ENCODE assay signal across 14 cellular contexts in genomic region chr3:33318709-33319380, GRCh38. TPM values are rescaled to one million over a fixed set of nuclear protein-coding genes. Genes with fewer than 3 reads are reported as not detected.
DNase-seq lines count a peak whose midpoint lies in the region; ATAC-seq and TF ChIP-seq lines count a peak whose summit lies in the region.
"Had no signal": no experiment of that assay in that cellular context is flagged by ENCODE, and none has a peak within 500 bp of the region (broad histone marks: within the 10 kb centered on the region; RNA-seq: fewer than 3 reads in every experiment).

No MANE protein-coding gene starts in this region.

- peaks cover 38% of the 10 kb centered on the region for H3K4me1 ChIP-seq in PC-3 (ENCODE audit: insufficient read depth, low read length)
- peaks cover 5% of the 10 kb centered on the region for H3K4me1 ChIP-seq in endodermal cell (ENCODE audit: control insufficient read depth, insufficient read depth, low read length)

- CTCF ChIA-PET in activated naive CD4-positive, alpha-beta T cell treated with anti-CD3 and anti-CD28 coated beads for 36 hours (lab: Charles Lee): interaction anchor here (1.1 kb wide), 1 partner anchor 54 kb away, joined by 3 read pairs; no protein-coding TSS in a partner anchor
- CTCF ChIA-PET in PC-3 (lab: Charles Lee): interaction anchor here (0.6 kb wide), 1 partner anchor 44 kb away, joined by 3 read pairs; no protein-coding TSS in a partner anchor

- no peaks in the 10 kb centered on the region for H3K9me2 ChIP-seq in PC-3 (replicated peaks; ENCODE audit: low read length)

- H3F3A ChIP-seq in PC-3 (ENCODE audit: low read length, unreplicated experiment): no peaks in the 10 kb centered on the region

- H3K27me3 Mint-ChIP-seq in activated naive CD4-positive, alpha-beta T cell treated with anti-CD3 and anti-CD28 coated beads for 36 hours (ENCODE audit: low read depth): peaks cover 10% of the 10 kb centered on the region
- H3K27me3 Mint-ChIP-seq in endodermal cell (ENCODE audit: insufficient read depth): no peaks in the 10 kb centered on the region

- 87 to 89% methylated on average over 3 to 5 of the region's 5 CpGs for WGBS in endodermal cell (ENCODE audit: insufficient coverage in 1 of 2, insufficient read length in 1 of 2), 2 experiments

- H3K9me3 Mint-ChIP-seq in activated naive CD4-positive, alpha-beta T cell treated with anti-CD3 and anti-CD28 coated beads for 36 hours: no peaks in the 10 kb centered on the region
- H3K9me3 Mint-ChIP-seq in endodermal cell: peaks cover 11% of the 10 kb centered on the region
- H3K9me3 Mint-ChIP-seq: activated CD4-positive, alpha-beta T cell treated with anti-CD3 and anti-CD28 coated beads, Interleukin-2, amount 10 ng/mL, durations not matched to agents 7 days and 5 days had no signal

- peak; percentile 10 for DNase-seq in activated naive CD4-positive, alpha-beta T cell treated with anti-CD3 and anti-CD28 coated beads for 36 hours
- no peak for DNase-seq in activated naive CD4-positive, alpha-beta T cell treated with anti-CD3 and anti-CD28 coated beads, Interleukin-2, amount 50 U/mL, for 16 hours
- peak; percentile 26 for DNase-seq in PC-3
- DNase-seq in endodermal cell: no peak
- no peak for DNase-seq in retinal pigment epithelial cell (ENCODE audit: low read depth)
- no peak for DNase-seq in NCI-H2171 treated with DMSO at 0.1 percent for 48 hours (lab: John Stamatoyannopoulos, UW)
- DNase-seq in central memory CD4-positive, alpha-beta T cell: no peak
- DNase-seq: activated CD4-positive, alpha-beta T cell treated with anti-CD3 and anti-CD28 coated beads, Interleukin-2, amount 10 ng/mL, durations not matched to agents 7 days and 5 days; activated naive CD4-positive, alpha-beta T cell treated with Interleukin-2 at 50 U/mL for 16 hours; NCI-H526 treated with DMSO at 0.1 percent for 48 hours had no signal

- peak; percentile 31; the same call in 1 of the 2 replicates for ATAC-seq in PC-3
- no peak for ATAC-seq in GM21528 (IDR thresholded peaks at IDR 0.05; ENCODE audit: low FRiP score, unreplicated experiment)
- ATAC-seq: left lobe of liver had no signal

- TF ChIP-seq CTCF in PC-3 (conservative IDR thresholded peaks at IDR 0.05; ENCODE audit: low read depth, low read length) (peak; percentile 37), endodermal cell (conservative IDR thresholded peaks at IDR 0.05) (peak; percentile 75), retinal pigment epithelial cell (conservative IDR thresholded peaks at IDR 0.05; ENCODE audit: low read depth, low read length) (peak; percentile 43)

- H3K27ac ChIP-seq in PC-3 (ENCODE audit: low read length) (no peak overlapping the region), endodermal cell (ENCODE audit: low read depth, low read length) (no peak overlapping the region)
- H3K27ac ChIP-seq: HL-60, neutrophil had no signal

- H3K9me3 ChIP-seq in PC-3 (ENCODE audit: low read length) (no peaks in the 10 kb centered on the region), endodermal cell (ENCODE audit: control insufficient read depth, low read length) (peaks cover 6% of the 10 kb centered on the region)
- H3K9me3 ChIP-seq: neutrophil had no signal

- intact Hi-C loops in activated naive CD4-positive, alpha-beta T cell treated with anti-CD3 and anti-CD28 coated beads for 36 hours (cut with micrococcal nuclease): no loop called here
- intact Hi-C loops in PC-3 (cut with micrococcal nuclease): loop anchor here (2.0 to 5.0 kb wide), 3 partner anchors 38 to 188 kb away; no protein-coding TSS in a partner anchor

- POLR2A ChIA-PET in PC-3 (lab: Charles Lee; ENCODE audit: unreplicated experiment): no interaction called here

- no peaks in the 10 kb centered on the region for H4K20me1 ChIP-seq in PC-3 (ENCODE audit: low read length)

- no peaks in the 10 kb centered on the region for H3K36me3 ChIP-seq in PC-3 (ENCODE audit: low read depth, low read length)
- peaks cover 4% of the 10 kb centered on the region for H3K36me3 ChIP-seq in endodermal cell (ENCODE audit: control insufficient read depth, insufficient read depth, low read length)
- H3K36me3 ChIP-seq: neutrophil had no signal

- H3K4me1 Mint-ChIP-seq in activated naive CD4-positive, alpha-beta T cell treated with anti-CD3 and anti-CD28 coated beads for 36 hours (ENCODE audit: low read depth): no peaks in the 10 kb centered on the region
- peaks cover 19% of the 10 kb centered on the region for H3K4me1 Mint-ChIP-seq in endodermal cell
- H3K4me1 Mint-ChIP-seq: activated CD4-positive, alpha-beta T cell treated with anti-CD3 and anti-CD28 coated beads, Interleukin-2, amount 10 ng/mL, durations not matched to agents 7 days and 5 days had no signal

- no TSS peak for BruUV-seq in PC-3 (replicated peaks; lab: Mats Ljungman, UMichigan)

- no peaks in the 10 kb centered on the region for H3K36me3 Mint-ChIP-seq in activated naive CD4-positive, alpha-beta T cell treated with anti-CD3 and anti-CD28 coated beads for 36 hours (ENCODE audit: low read depth)
- peaks cover 25% of the 10 kb centered on the region for H3K36me3 Mint-ChIP-seq in endodermal cell (ENCODE audit: low read depth)

- no peak overlapping the region for H3K4me3 Mint-ChIP-seq in activated naive CD4-positive, alpha-beta T cell treated with anti-CD3 and anti-CD28 coated beads for 36 hours
- no peak overlapping the region for H3K4me3 Mint-ChIP-seq in endodermal cell
- H3K4me3 Mint-ChIP-seq: activated CD4-positive, alpha-beta T cell treated with anti-CD3 and anti-CD28 coated beads, Interleukin-2, amount 10 ng/mL, durations not matched to agents 7 days and 5 days had no signal

- H3K4me2 ChIP-seq in PC-3 (ENCODE audit: low read length): 0 out of 2 replicates have a peak overlapping the region, but pooled peaks have one; percentile 6

- no peaks in the 10 kb centered on the region for H3K27me3 ChIP-seq in PC-3 (ENCODE audit: low read length)
- no peaks in the 10 kb centered on the region for H3K27me3 ChIP-seq in endodermal cell (ENCODE audit: control insufficient read depth, insufficient read depth, low read length, poor library complexity, severe bottlenecking)
- H3K27me3 ChIP-seq: neutrophil had no signal

- no peak overlapping the region for H3K27ac Mint-ChIP-seq in activated naive CD4-positive, alpha-beta T cell treated with anti-CD3 and anti-CD28 coated beads for 36 hours
- H3K27ac Mint-ChIP-seq in endodermal cell: no peak overlapping the region
- H3K27ac Mint-ChIP-seq: activated CD4-positive, alpha-beta T cell treated with anti-CD3 and anti-CD28 coated beads, Interleukin-2, amount 10 ng/mL, durations not matched to agents 7 days and 5 days had no signal

- H3K4me3 ChIP-seq in PC-3 (ENCODE audit: low read length) (no peak overlapping the region), endodermal cell (ENCODE audit: low read length) (no peak overlapping the region), retinal pigment epithelial cell (ENCODE audit: low read length) (no peak overlapping the region)

- H2AFZ ChIP-seq in PC-3 (ENCODE audit: low read length): no peak overlapping the region

- H3K9ac ChIP-seq in PC-3 (ENCODE audit: low read length) (no peak overlapping the region), endodermal cell (ENCODE audit: extremely low read depth, low read length, poor library complexity, severe bottlenecking) (no peak overlapping the region)

- H3K79me2 ChIP-seq in PC-3 (ENCODE audit: low read length): no peaks in the 10 kb centered on the region

RNA-seq across cellular contexts. Expression of gene FBXL2, which starts 41.6 kb away (rescaled TPM):
- not detected for total RNA-seq in activated naive CD4-positive, alpha-beta T cell treated with anti-CD3 and anti-CD28 coated beads for 36 hours
- 7.2 and 9.4 TPM in 2 replicates for total RNA-seq in PC-3 (2014; rRNA removed)
- 10 to 100 TPM; 12.4 to 18.2 TPM for total RNA-seq in endodermal cell
- polyA plus RNA-seq in endodermal cell (2013, experiment 1 of 2): 15.1 TPM
- 15.7 TPM for polyA plus RNA-seq in endodermal cell (2013, experiment 2 of 2)
- total RNA-seq: activated CD4-positive, alpha-beta T cell treated with anti-CD3 and anti-CD28 coated beads, Interleukin-2, amount 10 ng/mL, durations not matched to agents 7 days and 5 days had no signal

Comparison
In these comparisons a context has a peak if more than half of its experiments do, and no peak if none do; other contexts are left out.
1. DNase-seq: peak in activated naive CD4-positive, alpha-beta T cell treated with anti-CD3 and anti-CD28 coated beads for 36 hours (single experiment) and PC-3 (single experiment); none in activated naive CD4-positive, alpha-beta T cell treated with anti-CD3 and anti-CD28 coated beads, Interleukin-2, amount 50 U/mL, for 16 hours (single experiment), endodermal cell (single experiment), retinal pigment epithelial cell (single experiment), NCI-H2171 treated with DMSO at 0.1 percent for 48 hours (single experiment) and central memory CD4-positive, alpha-beta T cell (single experiment).
2. Peak in every context shown above with its lines, with median percentiles within 50 percentile points of each other: CTCF ChIP-seq.